25 cellular contexts compared by ENCODE assay signal in the genomic region with DNA sequence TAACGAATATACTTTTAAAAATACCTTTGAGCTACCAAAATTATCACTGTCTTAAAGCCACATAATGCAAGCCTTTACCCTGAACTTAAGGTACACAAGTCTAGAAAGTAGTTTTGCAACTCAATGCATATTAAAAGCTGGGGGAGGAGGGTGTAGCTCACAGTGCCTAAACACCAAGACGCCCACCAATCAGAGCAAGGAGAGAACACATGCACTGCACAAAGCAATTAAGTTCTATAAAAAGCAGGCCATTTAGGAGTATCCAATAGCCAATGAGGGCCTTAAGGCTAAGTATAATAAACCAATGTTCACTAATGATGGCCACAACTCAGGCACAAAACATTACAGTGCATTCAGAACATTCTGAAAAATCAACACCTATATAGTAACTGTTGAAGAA.
"Had no signal": no experiment of that assay in that cellular context is flagged by ENCODE, and none has a peak within 500 bp of the region (broad histone marks: within the 10 kb centered on the region; RNA-seq: fewer than 3 reads in every experiment).

No MANE protein-coding gene starts in this region.

- H3K4me3 Mint-ChIP-seq: dendritic cell treated with granulocyte-macrophage colony-stimulating factor and Interleukin-4, amounts not matched to agents 40 ng/mL and 50 ng/mL, for 4 days; effector memory CD8-positive, alpha-beta T cell; memory B cell; nephron; stimulated activated memory B cell treated with anti-CD40 and anti-IgM and Interleukin-4, amounts not matched to agents 10 μg/mL and 1 μg/mL and 100 μg/mL, for 72 hours; stimulated activated naive CD8-positive, alpha-beta T cell treated with anti-CD3 and anti-CD28 coated beads, Interleukin-15, Interleukin-2, amounts not matched to agents 100 ng/mL and 50 ng/mL, for 24 hours had no signal

- H3K4me3 ChIP-seq: esophagus squamous epithelium, gastroesophageal sphincter, left ventricle myocardium inferior, lower lobe of right lung, psoas muscle, right lobe of liver, spleen, tibial artery, upper lobe of left lung, uterus had no signal

- H3K36me3 ChIP-seq: uterus had no signal

- DNase-seq: effector memory CD8-positive, alpha-beta T cell; esophagus squamous epithelium; foreskin fibroblast; glutamatergic neuron; left ventricle myocardium inferior; lower lobe of right lung; midbrain; occipital lobe; psoas muscle; retina; right lobe of liver; spleen; stimulated activated CD4-positive, alpha-beta T cell treated with anti-CD3 and anti-CD28 coated beads, Interleukin-15, amount 100 ng/mL, for 24 hours; stimulated activated CD4-positive, alpha-beta T cell treated with anti-CD3 and anti-CD28 coated beads, Interleukin-1b, Interleukin-23, amount 100 ng/mL, for 48 hours; stimulated activated CD4-positive, alpha-beta T cell treated with anti-CD3 and anti-CD28 coated beads, Interleukin-4, amount 100 ng/mL, for 24 hours; tibial artery; upper lobe of left lung; uterus had no signal

- H3K9me3 Mint-ChIP-seq: dendritic cell treated with granulocyte-macrophage colony-stimulating factor and Interleukin-4, amounts not matched to agents 40 ng/mL and 50 ng/mL, for 4 days; effector memory CD8-positive, alpha-beta T cell; memory B cell; nephron; stimulated activated memory B cell treated with anti-CD40 and anti-IgM and Interleukin-4, amounts not matched to agents 10 μg/mL and 1 μg/mL and 100 μg/mL, for 72 hours; stimulated activated naive CD8-positive, alpha-beta T cell treated with anti-CD3 and anti-CD28 coated beads, Interleukin-15, Interleukin-2, amounts not matched to agents 100 ng/mL and 50 ng/mL, for 24 hours had no signal

- H3K27me3 ChIP-seq: esophagus squamous epithelium, gastroesophageal sphincter, right lobe of liver, spleen, tibial artery, upper lobe of left lung, uterus had no signal

- H3K9me3 ChIP-seq: esophagus squamous epithelium, gastroesophageal sphincter, left ventricle myocardium inferior, lower lobe of right lung, psoas muscle, right lobe of liver, spleen, tibial artery, upper lobe of left lung, uterus had no signal

- H3K9ac ChIP-seq: parathyroid adenoma had no signal

- H3K27ac Mint-ChIP-seq: dendritic cell treated with granulocyte-macrophage colony-stimulating factor and Interleukin-4, amounts not matched to agents 40 ng/mL and 50 ng/mL, for 4 days; effector memory CD8-positive, alpha-beta T cell; memory B cell; stimulated activated memory B cell treated with anti-CD40 and anti-IgM and Interleukin-4, amounts not matched to agents 10 μg/mL and 1 μg/mL and 100 μg/mL, for 72 hours; stimulated activated naive CD8-positive, alpha-beta T cell treated with anti-CD3 and anti-CD28 coated beads, Interleukin-15, Interleukin-2, amounts not matched to agents 100 ng/mL and 50 ng/mL, for 24 hours had no signal

- H3K27ac ChIP-seq: esophagus squamous epithelium, gastroesophageal sphincter, left ventricle myocardium inferior, lower lobe of right lung, parathyroid adenoma, psoas muscle, right lobe of liver, spleen, tibial artery, upper lobe of left lung, uterus had no signal

- H3K27me3 Mint-ChIP-seq: dendritic cell treated with granulocyte-macrophage colony-stimulating factor and Interleukin-4, amounts not matched to agents 40 ng/mL and 50 ng/mL, for 4 days; effector memory CD8-positive, alpha-beta T cell; memory B cell; stimulated activated memory B cell treated with anti-CD40 and anti-IgM and Interleukin-4, amounts not matched to agents 10 μg/mL and 1 μg/mL and 100 μg/mL, for 72 hours; stimulated activated naive CD8-positive, alpha-beta T cell treated with anti-CD3 and anti-CD28 coated beads, Interleukin-15, Interleukin-2, amounts not matched to agents 100 ng/mL and 50 ng/mL, for 24 hours had no signal
